8 cellular contexts compared by ENCODE assay signal in genomic region chr15:89002281-89002761, GRCh38.
DNase-seq lines count a peak whose midpoint lies in the region; ATAC-seq and TF ChIP-seq lines count a peak whose summit lies in the region.

No MANE protein-coding gene starts in this region.

- no peaks in the 10 kb centered on the region for H4K20me1 ChIP-seq in mammary epithelial cell (ENCODE audit: insufficient read depth, low read length)

- CTCF ChIA-PET in mammary epithelial cell (lab: Charles Lee; ENCODE audit: low non-redundant PET) (no interaction called here), Caco-2 (lab: Charles Lee) (interaction anchor here (0.6 to 3.3 kb wide), 3 partner anchors 12 to 97 kb away, joined by 3 to 48 read pairs (median 3); no protein-coding TSS in a partner anchor)
- CTCF ChIA-PET in activated CD4-positive, alpha-beta T cell treated with anti-CD3 and anti-CD28 coated beads for 36 hours (lab: Charles Lee): no interaction called here

- dilution Hi-C loops in mammary epithelial cell (cut with HindIII; ENCODE audit: low sequenced_read_pairs): no loop called here

- DNase-seq in NK-92 treated with Interleukin-12 subunit alpha and Interleukin-12 subunit beta, amount 100 ng/mL, for 24 hours (lab: John Stamatoyannopoulos, UW): peak; percentile 46
- DNase-seq in NK-92 (lab: John Stamatoyannopoulos, UW; ENCODE audit: unreplicated experiment): no peak
- DNase-seq in mammary epithelial cell: peak; percentile 35
- peak; percentile 15 for DNase-seq in smooth muscle cell of the brain vasculature (ENCODE audit: low read depth, low spot score)
- no peak for DNase-seq in foreskin keratinocyte
- no peak for DNase-seq in Caco-2
- DNase-seq in activated CD4-positive, alpha-beta T cell treated with anti-CD3 and anti-CD28 coated beads for 36 hours: no peak

- TF ChIP-seq CTCF in mammary epithelial cell (conservative IDR thresholded peaks at IDR 0.05 in 1 of 2, IDR thresholded peaks at IDR 0.05 in 1 of 2; ENCODE audit: extremely low read depth in 1 of 2, insufficient read depth in 1 of 2, low read depth in 1 of 2, low read length in 2 of 2): no peak
- TF ChIP-seq CTCF in foreskin keratinocyte (conservative IDR thresholded peaks at IDR 0.05): no peak
- no peak for TF ChIP-seq CTCF in Caco-2 (IDR thresholded peaks at IDR 0.05; ENCODE audit: insufficient read depth in 1 of 2, low read depth in 1 of 2, low read length in 1 of 2, severe bottlenecking in 1 of 2, unreplicated experiment in 1 of 2)

- no peaks in the 10 kb centered on the region for H3K9me3 ChIP-seq in mammary epithelial cell (replicated peaks; ENCODE audit: insufficient read depth, low read length)
- H3K9me3 ChIP-seq in Caco-2: no peaks in the 10 kb centered on the region

- H3K79me2 ChIP-seq in mammary epithelial cell (ENCODE audit: insufficient read depth, low read length): no peaks in the 10 kb centered on the region

- peaks cover 6% of the 10 kb centered on the region for H3K4me1 ChIP-seq in mammary epithelial cell (ENCODE audit: insufficient read depth, low read length)
- no peaks in the 10 kb centered on the region for H3K4me1 ChIP-seq in foreskin keratinocyte
- peaks cover 29% of the 10 kb centered on the region for H3K4me1 ChIP-seq in Caco-2

- in situ Hi-C loops in mammary epithelial cell (cut with MboI; ENCODE audit: low sequenced_read_pairs in 2 of 2): loop anchor here in 1 of 2 donors (25.0 kb wide), 1 partner anchor 340 kb away; no protein-coding TSS in a partner anchor

- no peak overlapping the region for H3K27ac ChIP-seq in mammary epithelial cell (ENCODE audit: insufficient read depth, low read depth, low read length)
- no peak overlapping the region for H3K27ac ChIP-seq in foreskin keratinocyte

- POLR2A ChIA-PET in Caco-2 (lab: Charles Lee): interaction anchor here (0.6 kb wide), 1 partner anchor 8 kb away, joined by 3 read pairs; no protein-coding TSS in a partner anchor
- POLR2A ChIA-PET in activated CD4-positive, alpha-beta T cell treated with anti-CD3 and anti-CD28 coated beads for 36 hours (lab: Charles Lee): no interaction called here

- no peaks in the 10 kb centered on the region for H3K36me3 Mint-ChIP-seq in Caco-2 (ENCODE audit: insufficient read depth, unreplicated experiment)
- no peaks in the 10 kb centered on the region for H3K36me3 Mint-ChIP-seq in activated CD4-positive, alpha-beta T cell treated with anti-CD3 and anti-CD28 coated beads for 36 hours (ENCODE audit: low read depth)

- H2AFZ ChIP-seq in mammary epithelial cell (ENCODE audit: low read depth, low read length): peak overlapping the region; percentile 27

- H3K36me3 ChIP-seq in mammary epithelial cell (ENCODE audit: insufficient read depth, low read length) (no peaks in the 10 kb centered on the region), Caco-2 (ENCODE audit: control insufficient read depth, insufficient read depth, low read length) (no peaks in the 10 kb centered on the region)

- WGBS in mammary epithelial cell (ENCODE audit: low coverage, missing lambda C conversion rate): 3% methylated on average over 5 of the region's 5 CpGs

- no peak overlapping the region for H3K4me3 Mint-ChIP-seq in Caco-2 (ENCODE audit: unreplicated experiment)
- H3K4me3 Mint-ChIP-seq in activated CD4-positive, alpha-beta T cell treated with anti-CD3 and anti-CD28 coated beads for 36 hours: no peak overlapping the region

- intact Hi-C loops in mammary epithelial cell (cut with micrococcal nuclease) (no loop called here), Caco-2 (cut with micrococcal nuclease; ENCODE audit: unreplicated experiment) (no loop called here)
- intact Hi-C loops in activated CD4-positive, alpha-beta T cell treated with anti-CD3 and anti-CD28 coated beads for 36 hours (cut with DNase I, micrococcal nuclease): no loop called here

- no peaks in the 10 kb centered on the region for H3K27me3 Mint-ChIP-seq in Caco-2 (ENCODE audit: insufficient read depth, unreplicated experiment)
- no peaks in the 10 kb centered on the region for H3K27me3 Mint-ChIP-seq in activated CD4-positive, alpha-beta T cell treated with anti-CD3 and anti-CD28 coated beads for 36 hours

- H3K4me1 Mint-ChIP-seq in Caco-2 (ENCODE audit: low read depth, unreplicated experiment): peaks cover 22% of the 10 kb centered on the region
- H3K4me1 Mint-ChIP-seq in activated CD4-positive, alpha-beta T cell treated with anti-CD3 and anti-CD28 coated beads for 36 hours: no peaks in the 10 kb centered on the region

- H3K4me2 ChIP-seq in mammary epithelial cell (ENCODE audit: insufficient read depth, low read depth, low read length): no peak overlapping the region

- no peak overlapping the region for H3K4me3 ChIP-seq in mammary epithelial cell (replicated peaks in 1 of 3; ENCODE audit: insufficient read depth in 1 of 3, low read depth in 2 of 3, low read length in 3 of 3)
- H3K4me3 ChIP-seq in Caco-2 (ENCODE audit: low read depth, low read length): no peak overlapping the region

- no peaks in the 10 kb centered on the region for H3K9me3 Mint-ChIP-seq in Caco-2 (ENCODE audit: unreplicated experiment)
- H3K9me3 Mint-ChIP-seq in activated CD4-positive, alpha-beta T cell treated with anti-CD3 and anti-CD28 coated beads for 36 hours (ENCODE audit: low read depth): no peaks in the 10 kb centered on the region

- no peak overlapping the region for H3K27ac Mint-ChIP-seq in Caco-2 (ENCODE audit: unreplicated experiment)
- H3K27ac Mint-ChIP-seq in activated CD4-positive, alpha-beta T cell treated with anti-CD3 and anti-CD28 coated beads for 36 hours: no peak overlapping the region

- no peak overlapping the region for H3K9ac ChIP-seq in mammary epithelial cell (ENCODE audit: insufficient read depth, low read length)

- BruUV-seq in mammary epithelial cell (replicated peaks; lab: Mats Ljungman, UMichigan) (no TSS peak), Caco-2 (replicated peaks; lab: Mats Ljungman, UMichigan) (no TSS peak)

- H3K27me3 ChIP-seq in mammary epithelial cell (ENCODE audit: insufficient read depth, low read length) (peaks cover 2% of the 10 kb centered on the region), foreskin keratinocyte (no peaks in the 10 kb centered on the region), Caco-2 (replicated peaks; ENCODE audit: control insufficient read depth, insufficient read depth, low read length) (no peaks in the 10 kb centered on the region)

- peak; percentile 90 for ATAC-seq in HG03354 (IDR thresholded peaks at IDR 0.05; ENCODE audit: poor library complexity, severe bottlenecking, unreplicated experiment)
- ATAC-seq in foreskin keratinocyte: no peak
- ATAC-seq in activated CD4-positive, alpha-beta T cell treated with anti-CD3 and anti-CD28 coated beads for 36 hours: no peak

Comparison
In these comparisons a context has a peak if more than half of its experiments do, and no peak if none do; other contexts are left out.
1. DNase-seq: peak in NK-92 treated with Interleukin-12 subunit alpha and Interleukin-12 subunit beta, amount 100 ng/mL, for 24 hours (single experiment), mammary epithelial cell (single experiment) and smooth muscle cell of the brain vasculature (single experiment); none in NK-92 (single experiment), foreskin keratinocyte (0 of 2), Caco-2 (0 of 2) and activated CD4-positive, alpha-beta T cell treated with anti-CD3 and anti-CD28 coated beads for 36 hours (single experiment).